Comparison of ENCODE assay signal across 9 cellular contexts in the genomic region with DNA sequence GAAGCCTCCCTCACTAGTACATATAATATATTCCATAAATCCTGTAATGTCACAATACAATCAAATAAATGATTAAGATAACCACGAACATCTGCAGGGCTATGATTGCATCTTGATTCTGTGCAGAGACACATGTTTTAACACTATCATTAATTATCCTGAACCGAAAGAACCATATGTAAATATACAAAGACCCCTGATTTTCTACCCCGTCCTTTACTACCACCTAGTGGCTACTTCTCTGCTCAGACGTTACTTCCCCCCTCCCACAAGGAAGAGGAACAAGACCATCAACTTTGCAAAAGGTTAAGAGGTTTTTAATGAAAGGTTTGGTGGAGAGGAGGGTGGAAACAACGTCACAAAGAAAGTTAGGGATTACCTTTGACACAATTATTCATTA.
DNase-seq lines count a peak whose midpoint lies in the region; ATAC-seq and TF ChIP-seq lines count a peak whose summit lies in the region.
"Had no signal": no experiment of that assay in that cellular context is flagged by ENCODE, and none has a peak within 500 bp of the region (broad histone marks: within the 10 kb centered on the region; RNA-seq: fewer than 3 reads in every experiment).

No MANE protein-coding gene starts in this region.

- DNase-seq in GM10248 (ENCODE audit: extremely low spot score) (no peak), lung microvascular endothelial cell (ENCODE audit: low read depth in 2 of 2) (peak; percentile 19 to 45), left lobe of liver (ENCODE audit: low spot score) (no peak), NCI-H1436 treated with DMSO at 0.1 percent for 48 hours (lab: John Stamatoyannopoulos, UW) (no peak), SK-N-DZ (ENCODE audit: low spot score) (no peak)
- DNase-seq: lower lobe of right lung had no signal

- ATAC-seq in HG02759 (IDR thresholded peaks at IDR 0.05; ENCODE audit: unreplicated experiment): peak; percentile 54
- ATAC-seq in left lobe of liver: no peak
- ATAC-seq in HG03095 (IDR thresholded peaks at IDR 0.05; ENCODE audit: unreplicated experiment): no peak
- ATAC-seq: lower lobe of right lung had no signal

- TF ChIP-seq CTCF in GM10248 (IDR thresholded peaks at IDR 0.05; ENCODE audit: control extremely low read depth, extremely low read depth, low read depth, missing control alignments) (peak; percentile 10), VCaP (conservative IDR thresholded peaks at IDR 0.05) (peak; percentile 55)

- no peak overlapping the region for H3K27ac ChIP-seq in VCaP
- H3K27ac ChIP-seq: lower lobe of right lung had no signal

- POLR2A ChIA-PET in GM10248 (lab: Yijun Ruan, JAX): no interaction called here

- CTCF ChIA-PET in GM10248 (lab: Yijun Ruan, JAX): interaction anchor here (0.7 to 2.3 kb wide), 4 partner anchors 8 to 79 kb away, joined by 3 to 15 read pairs (median 3); no protein-coding TSS in a partner anchor

Comparison
In these comparisons a context has a peak if more than half of its experiments do, and no peak if none do; other contexts are left out.
1. DNase-seq: peak in lung microvascular endothelial cell (2 of 2); none in GM10248 (single experiment), left lobe of liver (single experiment), NCI-H1436 treated with DMSO at 0.1 percent for 48 hours (single experiment) and SK-N-DZ (single experiment).